16 cellular contexts compared by ENCODE assay signal in the genomic region with DNA sequence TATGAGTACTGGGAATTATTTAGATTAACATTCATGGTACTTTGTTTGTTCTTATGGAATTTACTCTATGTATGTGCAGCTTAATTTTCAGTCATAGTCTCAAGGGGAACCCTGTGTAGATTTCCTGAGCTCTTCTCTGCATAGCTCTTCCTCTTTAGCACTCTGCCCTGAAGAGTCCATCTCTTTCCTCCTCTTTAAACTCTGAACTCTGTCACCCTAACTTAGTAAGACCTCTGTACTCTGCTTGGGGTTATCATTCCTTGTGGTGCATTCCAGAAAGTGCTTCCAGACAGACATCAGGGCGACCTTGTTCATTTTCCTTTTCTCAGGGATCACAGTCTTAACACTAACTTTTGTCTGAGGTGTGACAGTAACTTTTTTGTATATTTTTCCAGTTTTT.
DNase-seq lines count a peak whose midpoint lies in the region; ATAC-seq, FAIRE-seq and TF ChIP-seq lines count a peak whose summit lies in the region.
"Had no signal": no experiment of that assay in that cellular context is flagged by ENCODE, and none has a peak within 500 bp of the region (broad histone marks: within the 10 kb centered on the region; RNA-seq: fewer than 3 reads in every experiment).

No MANE protein-coding gene starts in this region.

- TF ChIP-seq EP300 in A549 (IDR thresholded peaks at IDR 0.05): no peak
- TF ChIP-seq EP300 in gastroesophageal sphincter (IDR thresholded peaks at IDR 0.05): no peak

- no peak for TF ChIP-seq CTCF in A549 (IDR thresholded peaks at IDR 0.05)
- no peak for TF ChIP-seq CTCF in Panc1 (IDR thresholded peaks at IDR 0.05)
- no peak for TF ChIP-seq CTCF in osteocyte (IDR thresholded peaks at IDR 0.05)
- no peak for TF ChIP-seq CTCF in gastroesophageal sphincter (IDR thresholded peaks at IDR 0.05)

- in situ Hi-C loops in Panc1 (cut with HindIII; ENCODE audit: low pct_unique_long_range_greater_than_20kb, low sequenced_read_pairs): no loop called here

- no peaks in the 10 kb centered on the region for H3K27me3 Mint-ChIP-seq in osteocyte (ENCODE audit: unreplicated experiment)

- H3K27ac ChIP-seq in A549: peak overlapping the region; percentile 76 to 80; a peak in 5 of 6 replicates
- H3K27ac ChIP-seq in Panc1 (ENCODE audit: low read length): peak overlapping the region; percentile 51
- H3K27ac ChIP-seq in gastroesophageal sphincter: no peak overlapping the region
- H3K27ac ChIP-seq: 22Rv1; BLaER1 treated with 17β-estradiol and CSF1 and Interleukin-3, amounts not matched to agents 10 nM and 100 nM had no signal

- H3K27ac Mint-ChIP-seq in osteocyte (ENCODE audit: unreplicated experiment): peak overlapping the region; percentile 87

- no peak overlapping the region for H3K4me3 Mint-ChIP-seq in osteocyte (ENCODE audit: unreplicated experiment)

- H3K36me3 Mint-ChIP-seq in osteocyte (ENCODE audit: unreplicated experiment): no peaks in the 10 kb centered on the region

- ATAC-seq in A549 (peak in 1 of 2 experiments; percentile 57; a peak in 3 of 6 replicates), Panc1 (no peak), gastroesophageal sphincter (no peak)

- H3K9me3 Mint-ChIP-seq in osteocyte (ENCODE audit: unreplicated experiment): peaks cover 10% of the 10 kb centered on the region

- no peaks in the 10 kb centered on the region for H3K27me3 ChIP-seq in Panc1 (ENCODE audit: control insufficient read depth, insufficient read depth, low read length)
- no peaks in the 10 kb centered on the region for H3K27me3 ChIP-seq in gastroesophageal sphincter
- H3K27me3 ChIP-seq: BLaER1 treated with 17β-estradiol and CSF1 and Interleukin-3, amounts not matched to agents 10 nM and 100 nM had no signal

- POLR2A ChIA-PET in A549 (lab: Yijun Ruan, JAX) (no interaction called here), Panc1 (lab: Charles Lee) (interaction anchor here (0.6 kb wide), 1 partner anchor 48 kb away, joined by 10 read pairs; no protein-coding TSS in a partner anchor)

- H3K4me1 Mint-ChIP-seq in osteocyte (ENCODE audit: unreplicated experiment): peaks cover 30% of the 10 kb centered on the region

- intact Hi-C loops in Panc1 (cut with micrococcal nuclease; ENCODE audit: unreplicated experiment): no loop called here

- H3K4me1 ChIP-seq in A549 (peaks cover 29% of the 10 kb centered on the region), Panc1 (ENCODE audit: control insufficient read depth, insufficient read depth, low read length) (peaks cover 18% of the 10 kb centered on the region; the same call in 1 of the 2 replicates), gastroesophageal sphincter (peaks cover 0 to 19% (median 0%) of the 10 kb centered on the region in 3 donors)
- H3K4me1 ChIP-seq: BLaER1 treated with 17β-estradiol and CSF1 and Interleukin-3, amounts not matched to agents 10 nM and 100 nM had no signal

- no peak for TF ChIP-seq RAD21 in A549 (conservative IDR thresholded peaks at IDR 0.05 in 1 of 2, IDR thresholded peaks at IDR 0.05 in 1 of 2)

- no TSS peak for BruUV-seq in Panc1 (replicated peaks; lab: Mats Ljungman, UMichigan)

- 85% methylated on average over 1 of the region's 1 CpG for WGBS in A549 (ENCODE audit: missing lambda C conversion rate)
- WGBS in gastroesophageal sphincter (ENCODE audit: low coverage in 1 of 2), 2 donors: 88 to 100% methylated on average over 1 of the region's 1 CpG

- TF ChIP-seq POLR2A in A549 (IDR thresholded peaks at IDR 0.05; ENCODE audit: low read length): no peak
- TF ChIP-seq POLR2A in gastroesophageal sphincter (IDR thresholded peaks at IDR 0.05): no peak

- peak; percentile 51 for FAIRE-seq in A549 (lab: Jason Lieb, UNC)

- H3K36me3 ChIP-seq in Panc1 (ENCODE audit: control insufficient read depth, insufficient read depth, low read length) (no peaks in the 10 kb centered on the region), gastroesophageal sphincter (no peaks in the 10 kb centered on the region)
- H3K36me3 ChIP-seq: BLaER1 treated with 17β-estradiol and CSF1 and Interleukin-3, amounts not matched to agents 10 nM and 100 nM had no signal

- H3K9me3 ChIP-seq in A549 (peaks cover 12% of the 10 kb centered on the region), Panc1 (ENCODE audit: control insufficient read depth, insufficient read depth, low read depth, low read length) (no peaks in the 10 kb centered on the region), gastroesophageal sphincter (no peaks in the 10 kb centered on the region)

- DNase-seq in A549 (ENCODE audit: low read depth in 1 of 2, low spot score in 1 of 2) (no peak), Panc1 (ENCODE audit: low read depth, low spot score) (no peak), kidney tubule cell (ENCODE audit: low spot score) (peak; percentile 15), osteocyte (ENCODE audit: extremely low spot score, unreplicated experiment) (no peak), HT-29 (ENCODE audit: low spot score) (no peak), NCI-H1092 treated with DMSO at 0.1 percent for 48 hours (lab: John Stamatoyannopoulos, UW) (no peak), NCI-H187 (lab: John Stamatoyannopoulos, UW) (no peak)
- DNase-seq: MV-4-11, NCI-H146, NCI-H2107, NCI-H446, NCI-H748 treated with DMSO at 0.1 percent for 48 hours, SHP77 had no signal

- CTCF ChIA-PET in A549 (lab: Yijun Ruan, JAX) (no interaction called here), Panc1 (lab: Charles Lee) (no interaction called here)

- H3K4me2 ChIP-seq in A549: peak overlapping the region; percentile 89
- H3K4me2 ChIP-seq: BLaER1 treated with 17β-estradiol and CSF1 and Interleukin-3, amounts not matched to agents 10 nM and 100 nM had no signal

- H3K4me3 ChIP-seq in A549 (no peak overlapping the region), Panc1 (ENCODE audit: low read depth in 2 of 2, low read length in 2 of 2) (no peak overlapping the region), gastroesophageal sphincter (no peak overlapping the region)
- H3K4me3 ChIP-seq: BLaER1 treated with 17β-estradiol and CSF1 and Interleukin-3, amounts not matched to agents 10 nM and 100 nM had no signal

TF ChIP-seq in A549, 52 proteins besides CTCF, POLR2A, EP300 and RAD21:
- TF ChIP-seq JUN (IDR thresholded peaks at IDR 0.05) (no peak), HDAC2 (IDR thresholded peaks at IDR 0.05) (no peak), SMC3 (IDR thresholded peaks at IDR 0.05) (no peak), CHD2 (IDR thresholded peaks at IDR 0.05; ENCODE audit: low read length, partially characterized antibody) (no peak)

Comparison
In these comparisons a context has a peak if more than half of its experiments do, and no peak if none do; other contexts are left out.
1. H3K27ac ChIP-seq: peak in A549 (2 of 2) and Panc1 (single experiment); none in gastroesophageal sphincter (0 of 4).